1 cellular context compared by ENCODE assay signal in genomic region chr17:62592305-62593099, GRCh38.
TF ChIP-seq lines count a peak whose summit lies in the region.

No MANE protein-coding gene starts in this region.

TF ChIP-seq in IMR-90, 13 proteins besides CTCF, POLR2A, EP300 and RAD21 (continued from another document):
- no peak for TF ChIP-seq USF2 (IDR thresholded peaks at IDR 0.05; ENCODE audit: low read depth, low read length)
- no peak for TF ChIP-seq FOS (IDR thresholded peaks at IDR 0.05; ENCODE audit: low read depth, low read length)
- TF ChIP-seq NFE2L2 (IDR thresholded peaks at IDR 0.05; ENCODE audit: low read depth, low read length), result no peak
- no peak for TF ChIP-seq ELK1 (IDR thresholded peaks at IDR 0.05; ENCODE audit: borderline replicate concordance, low read depth, low read length)
- TF ChIP-seq RFX5 (IDR thresholded peaks at IDR 0.05; ENCODE audit: low read depth, low read length), result no peak
- no peak for TF ChIP-seq MAZ (IDR thresholded peaks at IDR 0.05; ENCODE audit: borderline replicate concordance, low read depth, low read length)
- peak; percentile 67 for TF ChIP-seq CEBPB (IDR thresholded peaks at IDR 0.05; ENCODE audit: low read depth, low read length)
